31 cellular contexts compared by ENCODE assay signal in genomic region chr2:89849731-89850130, GRCh38.
"Had no signal": no experiment of that assay in that cellular context is flagged by ENCODE, and none has a peak within 500 bp of the region (broad histone marks: within the 10 kb centered on the region; RNA-seq: fewer than 3 reads in every experiment).

No MANE protein-coding gene starts in this region.

- H3K4me3 ChIP-seq: neural progenitor cell, ovary, psoas muscle, skin epidermis, smooth muscle cell, spleen, suprapubic skin, testis, tibial artery, transverse colon, upper lobe of right lung, uterus had no signal

- H3K36me3 Mint-ChIP-seq: neural progenitor cell; stimulated activated memory B cell treated with anti-CD40 and anti-IgM and Interleukin-4, amounts not matched to agents 10 μg/mL and 1 μg/mL and 100 μg/mL, for 72 hours; type B pancreatic cell had no signal

- H3K4me2 ChIP-seq: neural progenitor cell, smooth muscle cell had no signal

- DNase-seq: natural killer cell; occipital lobe; ovary; posterior cingulate gyrus; psoas muscle; right cardiac atrium; stimulated activated CD4-positive, alpha-beta T cell treated with anti-CD3 and anti-CD28 coated beads, Interleukin-12 subunit alpha, Interleukin-12 subunit beta, amount 100 ng/mL, for 4 hours; stimulated activated CD4-positive, alpha-beta T cell treated with anti-CD3 and anti-CD28 coated beads, Interleukin-1b, Interleukin-23, amount 100 ng/mL, for 48 hours; stimulated activated CD4-positive, alpha-beta T cell treated with anti-CD3 and anti-CD28 coated beads, Interleukin-4, amount 100 ng/mL, for 1 hour; stimulated activated CD4-positive, alpha-beta T cell treated with anti-CD3 and anti-CD28 coated beads, Interleukin-4, amount 100 ng/mL, for 4 hours; stimulated activated CD8-positive, alpha-beta memory T cell treated with anti-CD3 and anti-CD28 coated beads, Interleukin-4, amount 100 ng/mL, for 48 hours; stimulated activated naive CD4-positive, alpha-beta T cell; stimulated activated naive CD8-positive, alpha-beta T cell treated with anti-CD3 and anti-CD28 coated beads, Interleukin-15, amount 100 ng/mL, for 72 hours; stimulated activated naive CD8-positive, alpha-beta T cell treated with anti-CD3 and anti-CD28 coated beads, Interleukin-15, Interleukin-2, amounts not matched to agents 100 U/mL and 50 U/mL, for 24 hours; substantia nigra; testis; tibial artery; transverse colon; upper lobe of right lung; uterus had no signal

- H3K4me3 Mint-ChIP-seq: natural killer cell; nephron; neural progenitor cell; stimulated activated memory B cell treated with anti-CD40 and anti-IgM and Interleukin-4, amounts not matched to agents 10 μg/mL and 1 μg/mL and 100 μg/mL, for 72 hours; stimulated activated naive CD8-positive, alpha-beta T cell treated with anti-CD3 and anti-CD28 coated beads, Interleukin-15, amount 100 ng/mL, for 72 hours; type B pancreatic cell had no signal

- H3K9me3 Mint-ChIP-seq: natural killer cell; stimulated activated memory B cell treated with anti-CD40 and anti-IgM and Interleukin-4, amounts not matched to agents 10 μg/mL and 1 μg/mL and 100 μg/mL, for 72 hours; stimulated activated naive CD8-positive, alpha-beta T cell treated with anti-CD3 and anti-CD28 coated beads, Interleukin-15, amount 100 ng/mL, for 72 hours had no signal

- ATAC-seq: natural killer cell; psoas muscle; right cardiac atrium; sciatic nerve; stimulated activated naive CD8-positive, alpha-beta T cell treated with anti-CD3 and anti-CD28 coated beads, Interleukin-15, amount 100 ng/mL, for 72 hours; stimulated activated naive CD8-positive, alpha-beta T cell treated with anti-CD3 and anti-CD28 coated beads, Interleukin-15, Interleukin-2, amounts not matched to agents 100 U/mL and 50 U/mL, for 24 hours; upper lobe of right lung had no signal

- H3K27me3 ChIP-seq: neural progenitor cell, ovary, testis had no signal

- H3K9me3 ChIP-seq: ovary, psoas muscle, spleen, suprapubic skin, testis, tibial artery, transverse colon, upper lobe of right lung, uterus had no signal

- H3K79me2 ChIP-seq: parathyroid adenoma had no signal

- H3K4me1 Mint-ChIP-seq: nephron; neural progenitor cell; stimulated activated naive CD8-positive, alpha-beta T cell treated with anti-CD3 and anti-CD28 coated beads, Interleukin-15, amount 100 ng/mL, for 72 hours had no signal

- H3K27ac ChIP-seq: neural progenitor cell, ovary, parathyroid adenoma, psoas muscle, skin epidermis, spleen, suprapubic skin, testis, tibial artery, transverse colon, upper lobe of right lung, uterus had no signal

- H3K9ac ChIP-seq: neural progenitor cell, parathyroid adenoma had no signal

- H3K27ac Mint-ChIP-seq: natural killer cell; nephron; neural progenitor cell; progenitor cell of endocrine pancreas; stimulated activated memory B cell treated with anti-CD40 and anti-IgM and Interleukin-4, amounts not matched to agents 10 μg/mL and 1 μg/mL and 100 μg/mL, for 72 hours; stimulated activated naive CD8-positive, alpha-beta T cell treated with anti-CD3 and anti-CD28 coated beads, Interleukin-15, amount 100 ng/mL, for 72 hours; type B pancreatic cell had no signal

- H3K36me3 ChIP-seq: neural progenitor cell, ovary, spleen, suprapubic skin, tibial artery, transverse colon, upper lobe of right lung, uterus had no signal

- H2AFZ ChIP-seq: neural progenitor cell, parathyroid adenoma had no signal

- H3K4me1 ChIP-seq: neural progenitor cell, parathyroid adenoma, psoas muscle, spleen, suprapubic skin, testis, tibial artery, transverse colon, upper lobe of right lung, uterus had no signal

- H3K27me3 Mint-ChIP-seq: progenitor cell of endocrine pancreas; stimulated activated memory B cell treated with anti-CD40 and anti-IgM and Interleukin-4, amounts not matched to agents 10 μg/mL and 1 μg/mL and 100 μg/mL, for 72 hours; type B pancreatic cell had no signal
